ENCODE assay signal across 1 cellular context in genomic region chr4:7939377-7940108, GRCh38.
TF ChIP-seq lines count a peak whose summit lies in the region.

TSS of gene AFAP1 (minus strand) at chr4:7939861. CDS start at chr4:7872078, 67,783 bp downstream.

TF ChIP-seq in HepG2, 621 proteins besides CTCF, POLR2A, EP300 and RAD21 (continued from another document and continues in another):
- no peak for TF ChIP-seq ZBTB14 (CRISPR knock-in tag; IDR thresholded peaks at IDR 0.05)
- TF ChIP-seq ZNF572 (CRISPR knock-in tag; IDR thresholded peaks at IDR 0.05) = no peak
- no peak for TF ChIP-seq GATAD1 (CRISPR knock-in tag; IDR thresholded peaks at IDR 0.05)
- no peak for TF ChIP-seq ZXDC (CRISPR knock-in tag; IDR thresholded peaks at IDR 0.05)
- TF ChIP-seq CCAR2 (optimal IDR thresholded peaks at IDR 0.05; ENCODE audit: low read depth, low read length) = no peak
- TF ChIP-seq ATF3 (CRISPR knock-in tag; IDR thresholded peaks at IDR 0.05) = no peak
- no peak for TF ChIP-seq WIZ (CRISPR knock-in tag; IDR thresholded peaks at IDR 0.05)
- TF ChIP-seq ZNF574 (CRISPR knock-in tag; IDR thresholded peaks at IDR 0.05) = 0 out of 2 replicates have a peak, but pooled peaks have one; percentile 10
- 0 out of 2 replicates have a peak, but pooled peaks have one; percentile 28 for TF ChIP-seq PHF20 (CRISPR knock-in tag; IDR thresholded peaks at IDR 0.05)
- TF ChIP-seq ATF7-NPFF (CRISPR knock-in tag; IDR thresholded peaks at IDR 0.05; ENCODE audit: low read depth) = no peak
- no peak for TF ChIP-seq SOX13 (IDR thresholded peaks at IDR 0.05)
- no peak; a peak in 1 of 4 replicates for TF ChIP-seq SOX13 (CRISPR knock-in tag; conservative IDR thresholded peaks at IDR 0.05 in 1 of 2, IDR thresholded peaks at IDR 0.05 in 1 of 2)
- TF ChIP-seq NFYC (CRISPR knock-in tag; IDR thresholded peaks at IDR 0.05) = peak; percentile 39; the same call in 1 of the 2 replicates
- TF ChIP-seq ZMAT3 (CRISPR knock-in tag; conservative IDR thresholded peaks at IDR 0.05) = 0 out of 2 replicates have a peak, but pooled peaks have one; percentile 36
- no peak for TF ChIP-seq MTA1 (CRISPR knock-in tag; IDR thresholded peaks at IDR 0.05; ENCODE audit: borderline replicate concordance)
- no peak for TF ChIP-seq ZNF670 (CRISPR knock-in tag; IDR thresholded peaks at IDR 0.05; ENCODE audit: borderline replicate concordance)
- no peak for TF ChIP-seq GLI4 (CRISPR knock-in tag; IDR thresholded peaks at IDR 0.05; ENCODE audit: borderline replicate concordance)
- TF ChIP-seq NR2F1 (CRISPR knock-in tag; IDR thresholded peaks at IDR 0.05) = no peak
- 0 out of 2 replicates have a peak, but pooled peaks have one; percentile 21 for TF ChIP-seq SMYD3 (CRISPR knock-in tag; IDR thresholded peaks at IDR 0.05)
- TF ChIP-seq ZNF674 (CRISPR knock-in tag; IDR thresholded peaks at IDR 0.05; ENCODE audit: low read depth) = no peak
- 0 out of 2 replicates have a peak, but pooled peaks have one; percentile 55 for TF ChIP-seq NFKB2 (CRISPR knock-in tag; IDR thresholded peaks at IDR 0.05; ENCODE audit: borderline replicate concordance)
- TF ChIP-seq ZBTB46 (CRISPR knock-in tag; IDR thresholded peaks at IDR 0.05; ENCODE audit: borderline replicate concordance) = no peak
- peak; percentile 37 for TF ChIP-seq SKI (IDR thresholded peaks at IDR 0.05; ENCODE audit: partially characterized antibody)
- no peak for TF ChIP-seq ZMYM2 (CRISPR knock-in tag; IDR thresholded peaks at IDR 0.05)
- no peak for TF ChIP-seq HIVEP1 (CRISPR knock-in tag; IDR thresholded peaks at IDR 0.05)
- 0 out of 2 replicates have a peak, but pooled peaks have one; percentile 63 for TF ChIP-seq ZNF607 (CRISPR knock-in tag; IDR thresholded peaks at IDR 0.05; ENCODE audit: borderline replicate concordance)
- no peak for TF ChIP-seq ERF (CRISPR knock-in tag; IDR thresholded peaks at IDR 0.05)
- 0 out of 2 replicates have a peak, but pooled peaks have one; percentile 18 for TF ChIP-seq RNF2 (conservative IDR thresholded peaks at IDR 0.05; ENCODE audit: low read depth)
- TF ChIP-seq BCL3 (CRISPR knock-in tag; IDR thresholded peaks at IDR 0.05) = no peak
- TF ChIP-seq MAZ (IDR thresholded peaks at IDR 0.05; ENCODE audit: borderline replicate concordance, low read depth, low read length) = no peak
- peak; percentile 5; the same call in 1 of the 2 replicates for TF ChIP-seq MAZ (CRISPR knock-in tag; IDR thresholded peaks at IDR 0.05; ENCODE audit: low read depth)
- 0 out of 2 replicates have a peak, but pooled peaks have one; percentile 51 for TF ChIP-seq UBTF (CRISPR knock-in tag; IDR thresholded peaks at IDR 0.05)
- TF ChIP-seq ASH2L (IDR thresholded peaks at IDR 0.05; ENCODE audit: insufficient read length, low read depth, low read length) = no peak
- TF ChIP-seq SP1 (IDR thresholded peaks at IDR 0.05) = no peak
- peak; percentile 73 for TF ChIP-seq SP1 (CRISPR knock-in tag; IDR thresholded peaks at IDR 0.05)
- TF ChIP-seq GATA4 (IDR thresholded peaks at IDR 0.05; ENCODE audit: borderline replicate concordance, low read depth) = 0 out of 2 replicates have a peak, but pooled peaks have one; percentile 18
- TF ChIP-seq NCOA5 (CRISPR knock-in tag; IDR thresholded peaks at IDR 0.05) = no peak
- TF ChIP-seq EED (CRISPR knock-in tag; IDR thresholded peaks at IDR 0.05) = no peak
- TF ChIP-seq KLF9 (CRISPR knock-in tag; IDR thresholded peaks at IDR 0.05; ENCODE audit: low read depth) = no peak
- TF ChIP-seq MLLT10 (CRISPR knock-in tag; IDR thresholded peaks at IDR 0.05) = no peak
- no peak for TF ChIP-seq ZNF549 (CRISPR knock-in tag; IDR thresholded peaks at IDR 0.05)
- TF ChIP-seq KDM2A (CRISPR knock-in tag; IDR thresholded peaks at IDR 0.05; ENCODE audit: borderline replicate concordance, low read depth) = peak; percentile 2; the same call in 1 of the 2 replicates
- no peak for TF ChIP-seq BRCA1 (CRISPR knock-in tag; IDR thresholded peaks at IDR 0.05)
- TF ChIP-seq ZNF616 (CRISPR knock-in tag; IDR thresholded peaks at IDR 0.05; ENCODE audit: low read depth) = no peak
- TF ChIP-seq ZNF446 (CRISPR knock-in tag; IDR thresholded peaks at IDR 0.05) = no peak
- TF ChIP-seq BCL6 (CRISPR knock-in tag; IDR thresholded peaks at IDR 0.05) = no peak
- TF ChIP-seq ZBTB1 (CRISPR knock-in tag; IDR thresholded peaks at IDR 0.05; ENCODE audit: borderline replicate concordance) = no peak
- TF ChIP-seq ZNF687 (CRISPR knock-in tag; IDR thresholded peaks at IDR 0.05) = peak; percentile 47
- peak; percentile 47; the same call in 1 of the 2 replicates for TF ChIP-seq ZSCAN21 (CRISPR knock-in tag; IDR thresholded peaks at IDR 0.05; ENCODE audit: borderline replicate concordance)
- no peak for TF ChIP-seq MEIS1 (CRISPR knock-in tag; IDR thresholded peaks at IDR 0.05; ENCODE audit: borderline replicate concordance)
- TF ChIP-seq MTA3 (CRISPR knock-in tag; IDR thresholded peaks at IDR 0.05) = no peak
- no peak for TF ChIP-seq ZNF784 (CRISPR knock-in tag; IDR thresholded peaks at IDR 0.05; ENCODE audit: borderline replicate concordance)
- no peak for TF ChIP-seq TMF1 (CRISPR knock-in tag; IDR thresholded peaks at IDR 0.05; ENCODE audit: low read depth)
- TF ChIP-seq PITX1 (CRISPR knock-in tag; IDR thresholded peaks at IDR 0.05) = no peak
